In the genomic region with DNA sequence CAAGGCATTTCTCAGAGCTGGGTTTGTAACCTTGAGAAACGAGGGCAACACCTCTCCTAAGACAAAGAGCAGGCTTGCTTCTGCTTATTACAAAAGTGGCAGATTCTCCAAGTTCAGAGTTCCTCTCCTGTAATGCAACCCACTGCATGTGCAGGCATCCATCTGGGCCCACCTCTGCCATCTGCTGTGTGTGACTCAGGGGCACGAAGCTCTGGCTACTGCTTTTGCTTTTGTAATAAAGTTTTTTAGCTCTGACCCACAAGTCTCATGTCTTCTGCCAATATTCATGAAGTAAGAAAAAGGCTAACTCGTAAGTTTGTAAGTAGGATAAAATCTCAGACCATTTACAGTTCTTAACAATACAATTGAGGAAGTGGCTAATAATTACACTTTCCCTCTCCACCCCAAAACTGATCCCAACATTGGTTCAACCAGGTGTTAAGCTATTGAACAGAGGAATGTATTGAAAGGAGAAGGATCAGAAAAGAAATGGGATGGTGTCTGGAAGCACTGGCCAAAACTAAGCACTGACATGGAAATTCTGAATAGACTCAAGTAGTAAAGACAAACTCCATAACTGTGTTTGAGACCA, we compare ENCODE assay signal across 18 cellular contexts. TPM values are rescaled to one million over a fixed set of nuclear protein-coding genes. Genes with fewer than 3 reads are reported as not detected.
"Had no signal": no experiment of that assay in that cellular context is flagged by ENCODE, and none has a peak within 500 bp of the region (broad histone marks: within the 10 kb centered on the region; RNA-seq: fewer than 3 reads in every experiment).

No MANE protein-coding gene starts in this region.

- H3K4me3 Mint-ChIP-seq: activated CD4-positive, alpha-beta T cell treated with anti-CD3 and anti-CD28 coated beads, Interleukin-2, amount 10 ng/mL, durations not matched to agents 7 days and 5 days had no signal

- ATAC-seq: body of pancreas; naive thymus-derived CD4-positive, alpha-beta T cell; right cardiac atrium had no signal

- H3K9me3 Mint-ChIP-seq: immature natural killer cell had no signal

- H3K27me3 ChIP-seq: adrenal gland, body of pancreas had no signal

- FAIRE-seq: urothelium cell line had no signal

- H3K27ac Mint-ChIP-seq: activated CD4-positive, alpha-beta T cell treated with anti-CD3 and anti-CD28 coated beads, Interleukin-2, amount 10 ng/mL, durations not matched to agents 7 days and 5 days; activated T-helper 2 cell treated with anti-CD3 and anti-CD28 coated beads, Interferon-gamma antibody, Interleukin-2, Interleukin-4, amounts not matched to agents 10 μg/mL and 5 μg/mL and 100 μg/mL, durations not matched to agents 14 hours and 24 hours and 36 hours; naive thymus-derived CD4-positive, alpha-beta T cell had no signal

- H3K27ac ChIP-seq: adrenal gland, body of pancreas, coronary artery had no signal

- H3K4me1 ChIP-seq: adrenal gland, body of pancreas had no signal

- H3K27me3 Mint-ChIP-seq: activated CD4-positive, alpha-beta T cell treated with anti-CD3 and anti-CD28 coated beads, Interleukin-2, amount 10 ng/mL, durations not matched to agents 7 days and 5 days; naive thymus-derived CD4-positive, alpha-beta T cell had no signal

- H3K4me3 ChIP-seq: adrenal gland, body of pancreas, coronary artery, lung, smooth muscle cell had no signal

- DNase-seq: activated CD4-positive, alpha-beta T cell treated with anti-CD3 and anti-CD28 coated beads, Interleukin-2, amount 10 ng/mL, durations not matched to agents 7 days and 5 days; activated CD4-positive, CD25-positive, alpha-beta regulatory T cell; activated naive CD4-positive, alpha-beta T cell treated with anti-CD3 and anti-CD28 coated beads, Interleukin-2, amount 50 U/mL, for 16 hours; adrenal gland; body of pancreas; central memory CD4-positive, alpha-beta T cell; effector CD4-positive, alpha-beta T cell; immature natural killer cell; naive thymus-derived CD4-positive, alpha-beta T cell; right cardiac atrium had no signal

- H3K9me3 ChIP-seq: adrenal gland had no signal

- H3K4me2 ChIP-seq: smooth muscle cell had no signal

- H3K36me3 Mint-ChIP-seq: immature natural killer cell had no signal

- H3K36me3 ChIP-seq: adrenal gland had no signal

RNA-seq across cellular contexts. Expression of gene SMLR1, which starts 51.7 kb away (rescaled TPM):
- total RNA-seq: activated CD4-positive, alpha-beta T cell treated with anti-CD3 and anti-CD28 coated beads, Interleukin-2, amount 10 ng/mL, durations not matched to agents 7 days and 5 days; activated CD8-positive, alpha-beta memory T cell treated with anti-CD3 and anti-CD28 coated beads for 36 hours; activated T-helper 2 cell treated with anti-CD3 and anti-CD28 coated beads, Interferon-gamma antibody, Interleukin-2, Interleukin-4, amounts not matched to agents 10 μg/mL and 5 μg/mL and 100 μg/mL, durations not matched to agents 14 hours and 24 hours and 36 hours; fibroblast of villous mesenchyme; lung; naive thymus-derived CD4-positive, alpha-beta T cell; posterior vena cava; right cardiac atrium; smooth muscle cell had no signal
- polyA plus RNA-seq: immature natural killer cell; lung; naive thymus-derived CD4-positive, alpha-beta T cell; right cardiac atrium; smooth muscle cell had no signal
